In the genomic region with DNA sequence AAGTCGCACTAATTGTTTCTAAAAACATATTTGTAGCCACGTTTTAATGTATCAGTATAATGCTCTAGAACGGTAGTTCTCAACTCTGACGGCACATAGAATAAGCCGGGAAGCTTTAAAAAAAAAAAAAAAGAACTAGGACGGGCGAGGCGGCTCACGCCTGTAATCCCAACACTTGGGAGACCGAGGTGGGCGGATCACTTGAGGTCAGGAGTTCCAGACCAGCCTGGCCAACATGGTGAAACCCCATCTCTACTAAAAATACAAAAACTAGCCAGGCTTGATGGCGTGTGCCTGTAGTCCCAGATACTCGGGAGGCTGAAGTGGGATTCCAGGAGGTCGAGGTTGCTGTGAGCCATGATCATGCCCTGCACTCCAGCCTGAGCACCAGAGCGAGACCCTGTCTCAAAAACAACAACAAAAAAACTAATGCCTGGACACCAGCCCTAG, we compare ENCODE assay signal across 8 cellular contexts. TPM values are rescaled to one million over a fixed set of nuclear protein-coding genes. Genes with fewer than 3 reads are reported as not detected.
DNase-seq lines count a peak whose midpoint lies in the region; ATAC-seq and TF ChIP-seq lines count a peak whose summit lies in the region.

No MANE protein-coding gene starts in this region.

- POLR2A ChIA-PET in Caco-2 (lab: Charles Lee), result interaction anchor here (0.6 to 1.4 kb wide), 7 partner anchors 10 to 257 kb away, joined by 3 to 41 read pairs (median 4); partner anchors contain the start of gene RBM6

- DNase-seq in Caco-2, result no peak
- no peak for DNase-seq in SJSA1 (ENCODE audit: low read depth in 1 of 2, low spot score in 2 of 2)
- DNase-seq in fibroblast of lung (ENCODE audit: low read depth in 2 of 2), result no peak
- no peak for DNase-seq in progenitor cell of endocrine pancreas (ENCODE audit: low spot score, unreplicated experiment)
- DNase-seq in 8988T, result no peak

- H3K27ac ChIP-seq in SJSA1 (peak overlapping the region; percentile 37; the same call in 1 of the 2 replicates), fibroblast of lung (ENCODE audit: insufficient read depth, low read length) (peak overlapping the region; percentile 43)

- H3K27ac Mint-ChIP-seq in Caco-2 (ENCODE audit: unreplicated experiment) (peak overlapping the region; percentile 94), progenitor cell of endocrine pancreas (peak overlapping the region; percentile 95)

- H3K27me3 ChIP-seq in Caco-2 (replicated peaks; ENCODE audit: control insufficient read depth, insufficient read depth, low read length) (no peaks in the 10 kb centered on the region), SJSA1 (replicated peaks) (no peaks in the 10 kb centered on the region), fibroblast of lung (ENCODE audit: control insufficient read depth, insufficient read depth, low read length) (no peaks in the 10 kb centered on the region)

- H3K4me2 ChIP-seq in fibroblast of lung (ENCODE audit: extremely low read depth, insufficient read depth, low read length), result peak overlapping the region; percentile 91

- H3K4me3 Mint-ChIP-seq in Caco-2 (ENCODE audit: unreplicated experiment) (peak overlapping the region; percentile 97), progenitor cell of endocrine pancreas (ENCODE audit: low read depth) (peak overlapping the region; percentile 86)

- no peak overlapping the region for H3K9ac ChIP-seq in fibroblast of lung (ENCODE audit: insufficient read depth, low read length)

- H3K4me1 ChIP-seq in Caco-2 (peaks cover 21% of the 10 kb centered on the region), SJSA1 (replicated peaks) (peaks cover 13% of the 10 kb centered on the region), fibroblast of lung (ENCODE audit: control insufficient read depth, extremely low read depth, insufficient read depth, low read length) (peaks cover 2% of the 10 kb centered on the region)

- TF ChIP-seq CTCF in Caco-2 (IDR thresholded peaks at IDR 0.05; ENCODE audit: insufficient read depth in 1 of 2, low read depth in 1 of 2, low read length in 1 of 2, severe bottlenecking in 1 of 2, unreplicated experiment in 1 of 2) (no peak), fibroblast of lung (conservative IDR thresholded peaks at IDR 0.05 in 1 of 2, IDR thresholded peaks at IDR 0.05 in 1 of 2; ENCODE audit: low read depth in 1 of 2, low read length in 2 of 2) (no peak), progenitor cell of endocrine pancreas (IDR thresholded peaks at IDR 0.05; ENCODE audit: unreplicated experiment) (no peak)

- H3K36me3 Mint-ChIP-seq in Caco-2 (ENCODE audit: insufficient read depth, unreplicated experiment) (peaks cover 5% of the 10 kb centered on the region), progenitor cell of endocrine pancreas (ENCODE audit: insufficient read depth) (no peaks in the 10 kb centered on the region)

- H3K27me3 Mint-ChIP-seq in Caco-2 (ENCODE audit: insufficient read depth, unreplicated experiment), result no peaks in the 10 kb centered on the region
- H3K27me3 Mint-ChIP-seq in progenitor cell of endocrine pancreas, result no peaks in the 10 kb centered on the region

- no peaks in the 10 kb centered on the region for H3K36me3 ChIP-seq in Caco-2 (ENCODE audit: control insufficient read depth, insufficient read depth, low read length)
- H3K36me3 ChIP-seq in SJSA1, result no peaks in the 10 kb centered on the region
- H3K36me3 ChIP-seq in fibroblast of lung (ENCODE audit: control insufficient read depth, insufficient read depth, low read length), result no peaks in the 10 kb centered on the region

- H3K4me1 Mint-ChIP-seq in Caco-2 (ENCODE audit: low read depth, unreplicated experiment) (peaks cover 8% of the 10 kb centered on the region), progenitor cell of endocrine pancreas (ENCODE audit: low read depth) (peaks cover 15% of the 10 kb centered on the region)

- CTCF ChIA-PET in Caco-2 (lab: Charles Lee), result interaction anchor here (0.6 to 1.7 kb wide), 12 partner anchors 10 to 390 kb away, joined by 3 to 14 read pairs (median 4); partner anchors contain the start of genes INKA1, RBM6 and TRAIP

- H4K20me1 ChIP-seq in fibroblast of lung (ENCODE audit: control insufficient read depth, extremely low read depth, insufficient read depth, low read length), result no peaks in the 10 kb centered on the region

- peaks cover 2% of the 10 kb centered on the region for H3K79me2 ChIP-seq in fibroblast of lung (ENCODE audit: control insufficient read depth, insufficient read depth, low read length)

- peak overlapping the region; percentile 95 for H2AFZ ChIP-seq in fibroblast of lung (ENCODE audit: low read length)

- ATAC-seq in GM21529 (IDR thresholded peaks at IDR 0.05; ENCODE audit: unreplicated experiment) (no peak), GM18867 (IDR thresholded peaks at IDR 0.05; ENCODE audit: unreplicated experiment) (no peak), HG03135 (IDR thresholded peaks at IDR 0.05; ENCODE audit: unreplicated experiment) (no peak)

- H3K9me3 ChIP-seq in Caco-2 (no peaks in the 10 kb centered on the region), SJSA1 (replicated peaks) (no peaks in the 10 kb centered on the region), fibroblast of lung (ENCODE audit: control insufficient read depth, insufficient read depth, low read depth, low read length) (no peaks in the 10 kb centered on the region)

- H3K4me3 ChIP-seq in Caco-2 (ENCODE audit: low read depth, low read length), result peak overlapping the region; percentile 60
- H3K4me3 ChIP-seq in SJSA1, result peak overlapping the region; percentile 60
- H3K4me3 ChIP-seq in fibroblast of lung (replicated peaks in 1 of 4; ENCODE audit: control extremely low read depth in 1 of 4, insufficient read depth in 1 of 4, low read depth in 3 of 4, low read length in 4 of 4), result peak overlapping the region; percentile 12 to 93 (median 71)

- BruUV-seq in Caco-2 (replicated peaks; lab: Mats Ljungman, UMichigan), result no TSS peak

- intact Hi-C loops in Caco-2 (cut with micrococcal nuclease; ENCODE audit: unreplicated experiment), result no loop called here

- H3K9me3 Mint-ChIP-seq in Caco-2 (ENCODE audit: unreplicated experiment), result no peaks in the 10 kb centered on the region
- no peaks in the 10 kb centered on the region for H3K9me3 Mint-ChIP-seq in progenitor cell of endocrine pancreas (ENCODE audit: low read depth)

RNA-seq across cellular contexts. Expression of gene MON1A, which starts 0.7 kb away (rescaled TPM):
- total RNA-seq in Caco-2 (2022) (7.4 and 7.7 TPM in 2 replicates), fibroblast of lung (11.8 and 12.2 TPM in 2 replicates), progenitor cell of endocrine pancreas (6.4 and 8.8 TPM in 2 replicates)
- 7.6 and 7.8 TPM in 2 replicates for total RNA-seq in SJSA1 (2014; rRNA removed; shearing (Covaris generic))
- 6.7 and 9.3 TPM in 2 replicates for polyA plus RNA-seq in fibroblast of lung
- 7.8 and 12.6 TPM in 2 replicates for polyA plus RNA-seq in fibroblast of lung (2012)
- 10.1 and 12.9 TPM in 2 replicates for polyA minus RNA-seq in fibroblast of lung (ENCODE audit: low replicate concordance)

RNA-seq across cellular contexts. Expression of gene RBM6, which starts 9.7 kb away (rescaled TPM):
- total RNA-seq in Caco-2 (2022), result 69.8 and 74.1 TPM in 2 replicates
- total RNA-seq in SJSA1 (2014; rRNA removed; shearing (Covaris generic)), result 38.8 and 45.9 TPM in 2 replicates
- total RNA-seq in fibroblast of lung, result 41.3 and 46.1 TPM in 2 replicates
- polyA plus RNA-seq in fibroblast of lung, result 36.3 and 40.1 TPM in 2 replicates
- polyA plus RNA-seq in fibroblast of lung (2012), result 29.0 and 29.6 TPM in 2 replicates
- polyA minus RNA-seq in fibroblast of lung (ENCODE audit: low replicate concordance), result 19.7 and 20.1 TPM in 2 replicates
- 144 and 151 TPM in 2 replicates for total RNA-seq in progenitor cell of endocrine pancreas

RNA-seq across cellular contexts. Expression of gene MST1R, which starts 26.6 kb away (rescaled TPM):
- total RNA-seq in Caco-2 (2022) (11.8 and 13.6 TPM in 2 replicates), fibroblast of lung (1.5 and 3.0 TPM in 2 replicates), progenitor cell of endocrine pancreas (4.4 and 6.5 TPM in 2 replicates)
- not detected in 2 replicates for total RNA-seq in SJSA1 (2014; rRNA removed; shearing (Covaris generic))
- polyA plus RNA-seq in fibroblast of lung, result 0.52 and 1.2 TPM in 2 replicates
- polyA plus RNA-seq in fibroblast of lung (2012), result 0.61 and 1.5 TPM in 2 replicates
- polyA minus RNA-seq in fibroblast of lung (ENCODE audit: low replicate concordance), result 1.5 and 4.3 TPM in 2 replicates
